ENCODE assay signal across 9 cellular contexts in the genomic region with DNA sequence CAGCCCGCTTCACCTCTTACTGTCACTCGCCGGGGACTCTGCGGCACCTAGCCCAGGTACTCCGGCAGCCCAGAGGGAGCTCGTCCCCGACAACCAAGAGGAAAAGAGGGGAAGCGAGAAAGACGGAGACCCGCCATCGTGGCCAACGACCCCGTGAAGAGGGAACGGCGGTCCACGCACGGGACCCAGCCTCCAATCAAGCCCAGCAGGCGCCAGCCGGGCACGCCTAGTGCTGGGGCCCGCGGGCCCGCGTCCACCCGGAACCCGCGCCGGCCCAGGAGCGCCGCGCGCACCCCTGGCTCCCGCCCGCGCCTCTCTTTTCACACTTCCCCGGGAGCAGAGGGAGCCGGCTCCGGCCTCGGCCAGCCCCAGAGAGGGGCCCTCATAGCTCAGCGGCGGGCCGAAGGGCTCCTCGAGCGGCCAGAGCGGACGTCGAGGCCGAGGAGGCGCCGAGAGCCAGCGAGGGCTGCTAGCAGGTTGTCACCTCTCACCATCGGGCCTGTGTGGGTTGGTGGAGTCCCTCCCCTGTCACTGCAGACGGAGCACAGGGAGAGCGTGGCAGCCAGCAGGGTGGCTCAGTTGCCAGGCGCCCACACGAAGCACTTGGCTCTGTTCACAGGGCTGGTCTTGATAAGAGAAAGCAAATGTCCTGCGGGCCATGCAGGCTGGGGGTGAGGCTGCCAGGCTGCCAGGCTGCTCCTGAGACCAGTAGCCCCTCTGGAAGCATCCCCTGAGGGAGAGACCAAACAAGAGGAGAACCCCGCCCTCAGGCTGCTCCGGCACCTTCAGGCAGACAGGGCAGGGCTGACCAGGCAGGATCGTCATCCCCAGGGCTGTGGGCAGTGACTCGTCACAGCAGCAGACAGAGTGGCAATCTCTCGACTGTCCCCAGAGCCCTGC.
A peak's percentile ranks its signal among the peaks of the same experiment; 100 is the strongest.
DNase-seq lines count a peak whose midpoint lies in the region; ATAC-seq and TF ChIP-seq lines count a peak whose summit lies in the region.
"Had no signal": no experiment of that assay in that cellular context is flagged by ENCODE, and none has a peak within 500 bp of the region (broad histone marks: within the 10 kb centered on the region; RNA-seq: fewer than 3 reads in every experiment).

No MANE protein-coding gene starts in this region.

- CTCF ChIA-PET in HEK293 (lab: Yijun Ruan, JAX), result interaction anchor here (0.7 kb wide), 2 partner anchors 499 to 608 kb away, joined by 3 to 4 read pairs; no protein-coding TSS in a partner anchor

- H3K4me3 Mint-ChIP-seq in stimulated activated effector memory CD8-positive, alpha-beta T cell treated with anti-CD3 and anti-CD28 coated beads, Interleukin-12 subunit alpha, Interleukin-12 subunit beta, amount 100 ng/mL, for 72 hours, result no peak overlapping the region

- no peaks in the 10 kb centered on the region for H3K4me1 Mint-ChIP-seq in stimulated activated effector memory CD8-positive, alpha-beta T cell treated with anti-CD3 and anti-CD28 coated beads, Interleukin-12 subunit alpha, Interleukin-12 subunit beta, amount 100 ng/mL, for 72 hours

- no peaks in the 10 kb centered on the region for H3K4me1 ChIP-seq in HEK293 (ENCODE audit: control insufficient read depth, insufficient read depth, low read length)

- peaks cover 0 to 8% of the 10 kb centered on the region in 2 experiments; a peak in 1 of 3 replicates for H3K36me3 ChIP-seq in HEK293 (ENCODE audit: control insufficient read depth in 2 of 2, insufficient read depth in 1 of 2, low read length in 2 of 2)

- H3K27ac Mint-ChIP-seq in stimulated activated effector memory CD8-positive, alpha-beta T cell treated with anti-CD3 and anti-CD28 coated beads, Interleukin-12 subunit alpha, Interleukin-12 subunit beta, amount 100 ng/mL, for 72 hours, result no peak overlapping the region

- H3K4me3 ChIP-seq in HEK293 (ENCODE audit: low read depth, low read length), result no peak overlapping the region

- peak; percentile 27; the same call in 2 of the 3 replicates for ATAC-seq in SK-N-SH treated with all-trans-retinoic acid at 6 μM for 48 hours
- ATAC-seq in stimulated activated effector memory CD8-positive, alpha-beta T cell treated with anti-CD3 and anti-CD28 coated beads, Interleukin-12 subunit alpha, Interleukin-12 subunit beta, amount 100 ng/mL, for 72 hours, result peak; percentile 69
- ATAC-seq in HG03432 (IDR thresholded peaks at IDR 0.05; ENCODE audit: unreplicated experiment), result no peak
- ATAC-seq in GM18520 (IDR thresholded peaks at IDR 0.05; ENCODE audit: unreplicated experiment), result no peak

- POLR2A ChIA-PET in HEK293 (lab: Yijun Ruan, JAX), result interaction anchor here (0.7 kb wide), 1 partner anchor 110 kb away, joined by 4 read pairs; no protein-coding TSS in a partner anchor

- H3K36me3 Mint-ChIP-seq in stimulated activated effector memory CD8-positive, alpha-beta T cell treated with anti-CD3 and anti-CD28 coated beads, Interleukin-12 subunit alpha, Interleukin-12 subunit beta, amount 100 ng/mL, for 72 hours, result no peaks in the 10 kb centered on the region

- no peak for TF ChIP-seq CTCF in HEK293 (tag by site-specific recombination; IDR thresholded peaks at IDR 0.05)

- H3K9me3 ChIP-seq in HEK293 (ENCODE audit: control insufficient read depth, insufficient read depth, low read depth, low read length), result no peaks in the 10 kb centered on the region

- no peaks in the 10 kb centered on the region for H3K9me3 Mint-ChIP-seq in stimulated activated effector memory CD8-positive, alpha-beta T cell treated with anti-CD3 and anti-CD28 coated beads, Interleukin-12 subunit alpha, Interleukin-12 subunit beta, amount 100 ng/mL, for 72 hours

- H3K27ac ChIP-seq in HEK293 (ENCODE audit: extremely low read depth, low read depth, low read length), result no peak overlapping the region

- DNase-seq in hepatic stellate cell (ENCODE audit: low spot score), result peak; percentile 39
- DNase-seq in stimulated activated effector memory CD8-positive, alpha-beta T cell treated with anti-CD3 and anti-CD28 coated beads, Interleukin-12 subunit alpha, Interleukin-12 subunit beta, amount 100 ng/mL, for 72 hours (ENCODE audit: low spot score in 2 of 2), result no peak
- no peak for DNase-seq in NCI-H146 (lab: John Stamatoyannopoulos, UW)
- DNase-seq in DMS114 treated with DMSO at 0.1 percent for 48 hours (lab: John Stamatoyannopoulos, UW; ENCODE audit: unreplicated experiment), result no peak
- DNase-seq: NCI-H526 had no signal

TF ChIP-seq in HEK293, 187 proteins besides CTCF, POLR2A, EP300 and RAD21:
- TF ChIP-seq ZBTB17 (tag by site-specific recombination; IDR thresholded peaks at IDR 0.05) (0 out of 2 replicates have a peak, but pooled peaks have one; percentile 20), ZNF600 (tag by site-specific recombination; IDR thresholded peaks at IDR 0.05) (peak; percentile 38; the same call in 1 of the 2 replicates), ZNF654 (tag by site-specific recombination; IDR thresholded peaks at IDR 0.05; ENCODE audit: low read depth) (no peak), ZNF677 (tag by site-specific recombination; IDR thresholded peaks at IDR 0.05) (no peak)

TF ChIP-seq in SK-N-SH treated with all-trans-retinoic acid at 6 μM for 48 hours, 23 proteins besides CTCF, POLR2A, EP300 and RAD21:
- TF ChIP-seq RARB (CRISPR knock-in tag; IDR thresholded peaks at IDR 0.05), result no peak
- TF ChIP-seq ZNF70 (CRISPR knock-in tag; IDR thresholded peaks at IDR 0.05), result no peak
- TF ChIP-seq, protein P1, sequence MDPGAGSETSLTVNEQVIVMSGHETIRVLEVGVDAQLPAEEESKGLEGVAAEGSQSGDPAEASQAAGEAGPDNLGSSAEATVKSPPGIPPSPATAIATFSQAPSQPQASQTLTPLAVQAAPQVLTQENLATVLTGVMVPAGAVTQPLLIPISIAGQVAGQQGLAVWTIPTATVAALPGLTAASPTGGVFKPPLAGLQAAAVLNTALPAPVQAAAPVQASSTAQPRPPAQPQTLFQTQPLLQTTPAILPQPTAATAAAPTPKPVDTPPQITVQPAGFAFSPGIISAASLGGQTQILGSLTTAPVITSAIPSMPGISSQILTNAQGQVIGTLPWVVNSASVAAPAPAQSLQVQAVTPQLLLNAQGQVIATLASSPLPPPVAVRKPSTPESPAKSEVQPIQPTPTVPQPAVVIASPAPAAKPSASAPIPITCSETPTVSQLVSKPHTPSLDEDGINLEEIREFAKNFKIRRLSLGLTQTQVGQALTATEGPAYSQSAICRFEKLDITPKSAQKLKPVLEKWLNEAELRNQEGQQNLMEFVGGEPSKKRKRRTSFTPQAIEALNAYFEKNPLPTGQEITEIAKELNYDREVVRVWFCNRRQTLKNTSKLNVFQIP (CRISPR knock-in tag; IDR thresholded peaks at IDR 0.05; ENCODE audit: borderline replicate concordance, low read depth), result no peak
- no peak for TF ChIP-seq BACH2 (CRISPR knock-in tag; IDR thresholded peaks at IDR 0.05; ENCODE audit: borderline replicate concordance)
- TF ChIP-seq ZFP3 (CRISPR knock-in tag; IDR thresholded peaks at IDR 0.05), result no peak
- no peak for TF ChIP-seq ZNF565 (CRISPR knock-in tag; conservative IDR thresholded peaks at IDR 0.05; ENCODE audit: low read depth)

Comparison
In these comparisons a context has a peak if more than half of its experiments do, and no peak if none do; other contexts are left out.
1. ATAC-seq: peak in SK-N-SH treated with all-trans-retinoic acid at 6 μM for 48 hours (single experiment) and stimulated activated effector memory CD8-positive, alpha-beta T cell treated with anti-CD3 and anti-CD28 coated beads, Interleukin-12 subunit alpha, Interleukin-12 subunit beta, amount 100 ng/mL, for 72 hours (single experiment); none in HG03432 (single experiment) and GM18520 (single experiment).